ENCODE assay signal across 18 cellular contexts in genomic region chr22:27545071-27545470, GRCh38.
"Had no signal": no experiment of that assay in that cellular context is flagged by ENCODE, and none has a peak within 500 bp of the region (broad histone marks: within the 10 kb centered on the region; RNA-seq: fewer than 3 reads in every experiment).

No MANE protein-coding gene starts in this region.

- H3K36me3 ChIP-seq: heart left ventricle, pancreas, suprapubic skin, thyroid gland, uterus had no signal

- H3K27ac Mint-ChIP-seq: naive thymus-derived CD4-positive, alpha-beta T cell; progenitor cell of endocrine pancreas; type B pancreatic cell had no signal

- H3K27me3 ChIP-seq: pancreas, thyroid gland, uterus had no signal

- H3K9me3 Mint-ChIP-seq: neural crest cell, type B pancreatic cell had no signal

- H3K27ac ChIP-seq: heart left ventricle, pancreas, suprapubic skin, thyroid gland, uterus had no signal

- H3K4me2 ChIP-seq: smooth muscle cell had no signal

- H3K36me3 Mint-ChIP-seq: naive thymus-derived CD4-positive, alpha-beta T cell; type B pancreatic cell had no signal

- H3K9me3 ChIP-seq: heart left ventricle, pancreas, suprapubic skin, thyroid gland, uterus had no signal

- DNase-seq: effector memory CD4-positive, alpha-beta T cell; heart left ventricle; hippocampal formation; left colon; mesendoderm; naive thymus-derived CD4-positive, alpha-beta T cell; occipital lobe; pancreas; right cardiac atrium; stimulated activated CD4-positive, alpha-beta T cell treated with anti-CD3 and anti-CD28 coated beads, Interleukin-2, amount 100 ng/mL, for 48 hours; stimulated activated naive CD4-positive, alpha-beta T cell treated with Interleukin-2 at 50 U/mL for 16 hours; thyroid gland; uterus had no signal

- H3K4me3 Mint-ChIP-seq: naive thymus-derived CD4-positive, alpha-beta T cell; neural crest cell; type B pancreatic cell had no signal

- H3K4me3 ChIP-seq: heart left ventricle, pancreas, smooth muscle cell, suprapubic skin, thyroid gland, uterus had no signal
